22 cellular contexts compared by ENCODE assay signal in the genomic region with DNA sequence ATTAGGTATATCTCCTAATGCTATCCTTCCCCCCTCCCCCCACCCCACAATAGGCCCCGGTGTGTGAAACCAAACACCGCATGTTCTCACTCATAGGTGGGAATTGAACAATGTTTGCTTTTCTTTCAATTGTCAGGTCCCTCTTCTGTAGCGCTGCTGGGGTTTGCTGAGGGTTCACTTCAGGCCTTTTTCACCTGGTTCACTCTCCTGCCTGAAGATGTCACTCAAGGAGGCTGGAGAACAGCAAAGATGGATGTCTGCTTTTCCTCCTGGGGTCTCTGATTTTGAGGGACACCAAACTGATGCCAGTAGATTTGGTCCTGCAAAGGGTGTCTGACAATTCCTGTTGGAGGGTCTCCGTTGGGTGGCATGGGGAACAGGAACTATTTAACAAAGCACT. TPM values are rescaled to one million over a fixed set of nuclear protein-coding genes. Genes with fewer than 3 reads are reported as not detected.
"Had no signal": no experiment of that assay in that cellular context is flagged by ENCODE, and none has a peak within 500 bp of the region (broad histone marks: within the 10 kb centered on the region; RNA-seq: fewer than 3 reads in every experiment).

No MANE protein-coding gene starts in this region.

- DNase-seq: activated CD4-positive, alpha-beta T cell treated with anti-CD3 and anti-CD28 coated beads, Interleukin-2, amount 50 U/mL, for 48 hours; activated CD4-positive, CD25-positive, alpha-beta regulatory T cell treated with anti-CD3 and anti-CD28 coated beads, Interleukin-2, amount 50 U/mL, for 72 hours; activated CD8-positive, alpha-beta memory T cell treated with anti-CD3 and anti-CD28 coated beads, Interleukin-2, amount 10 ng/mL, durations not matched to agents 7 days and 5 days; activated effector memory CD4-positive, alpha-beta T cell treated with Interleukin-2 at 50 U/mL for 16 hours; activated T-cell treated with anti-CD3 and anti-CD28 coated beads, Interleukin-2, amount 50 U/mL, for 24 hours; cortex of kidney; effector CD8-positive, alpha-beta T cell; gastrocnemius medialis; heart right ventricle; retina; small intestine; transverse colon had no signal

- H3K36me3 Mint-ChIP-seq: stimulated activated memory B cell treated with anti-CD40 and anti-IgM and Interleukin-4, amounts not matched to agents 10 μg/mL and 1 μg/mL and 100 μg/mL, for 72 hours had no signal

- H3K4me3 Mint-ChIP-seq: activated CD8-positive, alpha-beta memory T cell treated with anti-CD3 and anti-CD28 coated beads, Interleukin-2, amount 10 ng/mL, durations not matched to agents 7 days and 5 days; activated naive CD4-positive, alpha-beta T cell treated with anti-CD3 and anti-CD28 coated beads, Interleukin-2, amount 50 U/mL, for 24 hours; activated T-cell treated with anti-CD3 and anti-CD28 coated beads, Interleukin-2, amount 50 U/mL, for 24 hours; central memory CD8-positive, alpha-beta T cell; neural crest cell; stimulated activated memory B cell treated with anti-CD40 and anti-IgM and Interleukin-4, amounts not matched to agents 10 μg/mL and 1 μg/mL and 100 μg/mL, for 72 hours had no signal

- H3K27ac ChIP-seq: body of pancreas, epithelial cell of prostate, gastrocnemius medialis, heart right ventricle, parathyroid adenoma, transverse colon had no signal

- H3K27me3 Mint-ChIP-seq: activated CD8-positive, alpha-beta memory T cell treated with anti-CD3 and anti-CD28 coated beads, Interleukin-2, amount 10 ng/mL, durations not matched to agents 7 days and 5 days; central memory CD8-positive, alpha-beta T cell had no signal

- H3K9ac ChIP-seq: parathyroid adenoma had no signal

- FAIRE-seq: islet of Langerhans, small intestine had no signal

- ATAC-seq: activated CD8-positive, alpha-beta memory T cell treated with anti-CD3 and anti-CD28 coated beads, Interleukin-2, amount 10 ng/mL, durations not matched to agents 7 days and 5 days; body of pancreas; gastrocnemius medialis; heart right ventricle; left lobe of liver; stimulated activated memory B cell treated with anti-CD40 and anti-IgM and Interleukin-4, amounts not matched to agents 10 μg/mL and 1 μg/mL and 100 μg/mL, for 72 hours had no signal

- H3K4me1 Mint-ChIP-seq: activated naive CD4-positive, alpha-beta T cell treated with anti-CD3 and anti-CD28 coated beads, Interleukin-2, amount 50 U/mL, for 24 hours; neural crest cell; stimulated activated memory B cell treated with anti-CD40 and anti-IgM and Interleukin-4, amounts not matched to agents 10 μg/mL and 1 μg/mL and 100 μg/mL, for 72 hours had no signal

- H3K27me3 ChIP-seq: body of pancreas, gastrocnemius medialis, heart right ventricle, transverse colon had no signal

- H2AFZ ChIP-seq: parathyroid adenoma had no signal

- H3K4me3 ChIP-seq: body of pancreas, gastrocnemius medialis, heart right ventricle, transverse colon had no signal

- H3K36me3 ChIP-seq: gastrocnemius medialis, heart right ventricle, transverse colon had no signal

- H3K9me3 ChIP-seq: body of pancreas, gastrocnemius medialis, transverse colon had no signal

- H3K27ac Mint-ChIP-seq: activated CD8-positive, alpha-beta memory T cell treated with anti-CD3 and anti-CD28 coated beads, Interleukin-2, amount 10 ng/mL, durations not matched to agents 7 days and 5 days; activated naive CD4-positive, alpha-beta T cell treated with anti-CD3 and anti-CD28 coated beads, Interleukin-2, amount 50 U/mL, for 24 hours; activated T-cell treated with anti-CD3 and anti-CD28 coated beads, Interleukin-2, amount 50 U/mL, for 24 hours; stimulated activated memory B cell treated with anti-CD40 and anti-IgM and Interleukin-4, amounts not matched to agents 10 μg/mL and 1 μg/mL and 100 μg/mL, for 72 hours had no signal

- H3K4me1 ChIP-seq: body of pancreas, gastrocnemius medialis, heart right ventricle, parathyroid adenoma, transverse colon had no signal

- H3K79me2 ChIP-seq: parathyroid adenoma had no signal

RNA-seq across cellular contexts. Expression of gene KLRK1, which starts 35.8 kb away (rescaled TPM):
- total RNA-seq: mammary epithelial cell, neural crest cell had no signal
- polyA plus RNA-seq: mammary epithelial cell had no signal

RNA-seq across cellular contexts. Expression of gene KLRD1, which starts 46.4 kb away (rescaled TPM):
- polyA plus RNA-seq: mammary epithelial cell had no signal

RNA-seq across cellular contexts. Expression of gene KLRC4, which starts 55.5 kb away (rescaled TPM):
- total RNA-seq: body of pancreas, gastrocnemius medialis, left lobe of liver, mammary epithelial cell, neural crest cell had no signal
- polyA plus RNA-seq: heart right ventricle, mammary epithelial cell had no signal
